9 cellular contexts compared by ENCODE assay signal in the genomic region with DNA sequence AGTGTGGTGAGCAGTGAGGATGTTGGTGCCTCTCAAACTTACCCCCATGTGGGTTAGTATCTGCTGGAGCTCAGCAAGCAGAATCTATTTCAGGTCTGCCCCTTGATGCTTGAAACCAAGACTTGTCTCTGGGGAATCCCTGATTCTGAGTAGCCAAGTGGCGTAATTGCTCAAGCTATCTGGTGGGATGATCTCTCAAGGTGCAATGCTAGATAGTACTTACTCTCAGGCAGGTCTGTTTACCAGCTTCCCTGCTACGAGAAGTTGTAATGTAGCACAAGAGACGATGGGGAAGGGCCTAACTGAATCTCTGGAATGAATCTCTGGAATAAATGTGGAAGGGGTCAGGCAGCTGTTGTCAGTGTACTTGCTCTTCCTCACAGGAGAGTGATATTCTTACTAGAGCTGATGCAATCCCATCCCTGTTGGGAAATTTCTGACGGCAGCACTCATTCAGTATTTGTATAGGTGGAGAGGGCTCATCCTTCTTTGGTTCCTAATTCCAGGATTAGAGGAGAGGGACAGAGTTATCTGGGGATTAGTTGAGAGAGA.
DNase-seq lines count a peak whose midpoint lies in the region; ATAC-seq and TF ChIP-seq lines count a peak whose summit lies in the region.
"Had no signal": no experiment of that assay in that cellular context is flagged by ENCODE, and none has a peak within 500 bp of the region (broad histone marks: within the 10 kb centered on the region; RNA-seq: fewer than 3 reads in every experiment).

No MANE protein-coding gene starts in this region.

- H3K27me3 ChIP-seq in DOHH2 (ENCODE audit: control insufficient read depth, low read length) (peaks cover 4% of the 10 kb centered on the region; the same call in 1 of the 2 replicates), HUES6 (ENCODE audit: control insufficient read depth, insufficient read depth, low read length) (no peaks in the 10 kb centered on the region)

- 0 out of 2 replicates have a peak, but pooled peaks cover 2% of the 10 kb centered on the region for H3F3A ChIP-seq in DOHH2 (ENCODE audit: control insufficient read depth, insufficient read depth)

- peak overlapping the region; percentile 57 for H3K4me3 ChIP-seq in DOHH2 (ENCODE audit: low read length)
- H3K4me3 ChIP-seq in HUES6 (ENCODE audit: low read depth, low read length), result peak overlapping the region; percentile 52
- H3K4me3 ChIP-seq in astrocyte of the spinal cord (ENCODE audit: low read depth, low read length), result peak overlapping the region; percentile 12

- peaks cover 2% of the 10 kb centered on the region; the same call in 1 of the 2 replicates for H4K20me1 ChIP-seq in DOHH2 (ENCODE audit: control insufficient read depth, insufficient read depth, low read depth, low read length)

- H3K36me3 ChIP-seq in DOHH2 (ENCODE audit: control insufficient read depth, low read length), result no peaks in the 10 kb centered on the region
- H3K36me3 ChIP-seq in HUES6 (ENCODE audit: control insufficient read depth, insufficient read depth, low read length), result no peaks in the 10 kb centered on the region

- H3K4me2 ChIP-seq in DOHH2 (ENCODE audit: low read length), result peak overlapping the region; percentile 70

- H3K4me1 ChIP-seq in DOHH2 (ENCODE audit: control insufficient read depth, low read length), result peaks cover 42% of the 10 kb centered on the region
- peaks cover 64% of the 10 kb centered on the region for H3K4me1 ChIP-seq in HUES6 (ENCODE audit: control insufficient read depth, insufficient read depth, low read length)

- intact Hi-C loops in left colon (cut with DNase I, micrococcal nuclease), result loop anchor here in 1 of 2 donors (10.0 kb wide), 1 partner anchor 75 kb away; no protein-coding TSS in a partner anchor

- H3K27ac ChIP-seq in DOHH2 (ENCODE audit: low read depth, low read length) (peak overlapping the region; percentile 17; the same call in 1 of the 2 replicates), HUES6 (ENCODE audit: low read depth, low read length) (peak overlapping the region; percentile 55; the same call in 1 of the 2 replicates)

- no peaks in the 10 kb centered on the region for H3K9me2 ChIP-seq in DOHH2 (replicated peaks; ENCODE audit: control insufficient read depth, low read length)

- H3K9ac ChIP-seq in HUES6 (ENCODE audit: low read length), result peak overlapping the region; percentile 49

- in situ Hi-C loops in astrocyte of the spinal cord (cut with HindIII; ENCODE audit: low sequenced_read_pairs), result no loop called here

- TF ChIP-seq CTCF in DOHH2 (IDR thresholded peaks at IDR 0.05; ENCODE audit: low read depth, low read length, poor library complexity, severe bottlenecking) (no peak), astrocyte of the spinal cord (IDR thresholded peaks at IDR 0.05; ENCODE audit: low read depth, low read length) (no peak)

- H3K79me2 ChIP-seq in DOHH2 (ENCODE audit: control insufficient read depth, low read length), result peaks cover 10% of the 10 kb centered on the region

- ATAC-seq in GM19463 (IDR thresholded peaks at IDR 0.05; ENCODE audit: unreplicated experiment) (peak; percentile 56), left colon (no peak)
- ATAC-seq: Panc1 had no signal

- H3K9me3 ChIP-seq in DOHH2 (ENCODE audit: control insufficient read depth, insufficient read depth, low read length), result no peaks in the 10 kb centered on the region
- no peaks in the 10 kb centered on the region for H3K9me3 ChIP-seq in HUES6 (ENCODE audit: control insufficient read depth, insufficient read depth, low read depth, low read length)

- DNase-seq in astrocyte of the spinal cord (ENCODE audit: low read depth, low spot score) (peak; percentile 47), midbrain (lab: John Stamatoyannopoulos, UW) (peak; percentile 58), left colon (no peak), kidney glomerular epithelial cell (lab: John Stamatoyannopoulos, UW) (no peak)
- DNase-seq in stimulated activated naive CD4-positive, alpha-beta T cell treated with Interleukin-2 at 50 U/mL for 16 hours (lab: John Stamatoyannopoulos, UW), result no peak

Comparison
In these comparisons a context has a peak if more than half of its experiments do, and no peak if none do; other contexts are left out.
1. DNase-seq: peak in astrocyte of the spinal cord (single experiment) and midbrain (single experiment); none in left colon (0 of 2), stimulated activated naive CD4-positive, alpha-beta T cell treated with Interleukin-2 at 50 U/mL for 16 hours (single experiment) and kidney glomerular epithelial cell (single experiment).
2. Peak in every context shown above with its lines, with median percentiles within 50 percentile points of each other: H3K4me3 ChIP-seq.